In genomic region chr1:82001345-82001744, GRCh38 we compare ENCODE assay signal across 2 cellular contexts.
TF ChIP-seq lines count a peak whose summit lies in the region.

No MANE protein-coding gene starts in this region.

TF ChIP-seq in GM23338, 12 proteins besides CTCF, POLR2A, EP300 and RAD21 (continued from another document):
- no peak for TF ChIP-seq REST (IDR thresholded peaks at IDR 0.05; ENCODE audit: unreplicated experiment)
- TF ChIP-seq ZNF331 (CRISPR knock-in tag; IDR thresholded peaks at IDR 0.05; ENCODE audit: low read depth): no peak
- TF ChIP-seq ZNF462 (CRISPR knock-in tag; IDR thresholded peaks at IDR 0.05): no peak
- TF ChIP-seq JUNB (IDR thresholded peaks at IDR 0.05; ENCODE audit: unreplicated experiment): no peak
- TF ChIP-seq ETS1 (IDR thresholded peaks at IDR 0.05): no peak

TF ChIP-seq in WTC11, 78 proteins besides CTCF, POLR2A, EP300 and RAD21:
- TF ChIP-seq PRDM15 (CRISPR knock-in tag; IDR thresholded peaks at IDR 0.05): no peak
- TF ChIP-seq ZNF138 (CRISPR knock-in tag; conservative IDR thresholded peaks at IDR 0.05): no peak
- TF ChIP-seq IRF1 (CRISPR knock-in tag; IDR thresholded peaks at IDR 0.05): no peak
- no peak for TF ChIP-seq PREB (CRISPR knock-in tag; IDR thresholded peaks at IDR 0.05; ENCODE audit: borderline replicate concordance)
- TF ChIP-seq NR3C1 (CRISPR knock-in tag; conservative IDR thresholded peaks at IDR 0.05; ENCODE audit: low read depth): no peak
- TF ChIP-seq ELF4 (CRISPR knock-in tag; IDR thresholded peaks at IDR 0.05; ENCODE audit: low read depth): no peak
- no peak for TF ChIP-seq ZNF232 (CRISPR knock-in tag; IDR thresholded peaks at IDR 0.05)
